8 cellular contexts compared by ENCODE assay signal in the genomic region with DNA sequence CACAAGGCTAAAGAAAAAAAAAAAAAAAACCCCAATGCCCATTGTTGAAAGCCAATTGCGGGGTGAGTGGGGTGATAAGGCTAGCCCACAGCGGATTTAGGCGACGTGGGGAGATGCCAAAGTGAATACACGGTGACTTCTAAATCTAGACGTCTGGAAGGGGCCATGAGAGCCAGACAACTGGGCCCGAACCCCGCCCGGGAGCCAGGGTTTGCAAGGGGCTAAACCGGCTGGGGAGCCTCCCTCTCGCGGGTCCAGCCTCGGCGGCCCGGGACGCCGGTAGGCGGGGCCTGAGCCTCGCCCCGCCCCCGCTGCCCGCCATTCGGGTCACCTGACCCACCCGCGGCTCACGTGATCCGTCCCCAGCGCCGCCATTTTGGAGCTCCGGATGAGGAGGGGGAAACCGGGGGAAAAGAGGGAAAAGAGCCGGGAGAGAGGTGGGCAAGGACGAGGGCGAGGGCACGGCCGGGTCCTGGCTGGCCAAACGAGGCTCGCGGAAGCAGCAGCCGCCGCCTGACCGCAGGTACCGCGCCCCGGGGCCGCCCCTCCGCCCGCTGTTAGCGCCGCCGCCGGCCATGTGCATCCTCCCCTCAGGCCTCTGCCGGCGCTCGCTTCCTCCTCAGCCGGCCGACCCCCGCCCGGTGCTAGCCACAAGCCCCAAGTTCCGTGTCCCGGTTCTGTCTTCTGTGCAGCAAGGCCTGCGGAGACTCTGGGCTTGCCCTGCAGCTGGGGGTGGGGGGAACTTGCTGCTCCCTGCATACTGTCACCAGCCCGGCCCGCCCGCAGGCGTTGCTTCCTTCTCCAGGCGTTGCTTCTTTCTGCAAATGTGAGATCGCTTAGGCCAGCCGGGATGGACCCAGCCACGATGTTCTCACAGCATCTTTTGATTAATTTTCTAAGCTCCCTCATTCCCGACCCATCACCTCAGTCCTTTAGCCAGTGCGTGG. TPM values are rescaled to one million over a fixed set of nuclear protein-coding genes. Genes with fewer than 3 reads are reported as not detected.
DNase-seq lines count a peak whose midpoint lies in the region; ATAC-seq and TF ChIP-seq lines count a peak whose summit lies in the region.

Gene ZNF507, plus strand, starts transcription at position 350 of the 947 bp plus-strand sequence. CDS start 7,221 bp downstream, outside the sequence.

- CTCF ChIA-PET in AG04449 (lab: Yijun Ruan, JAX): interaction anchor here (1.7 to 2.3 kb wide), 3 partner anchors 9 to 12 kb away, joined by 5 to 10 read pairs (median 8); no protein-coding TSS in a partner anchor
- CTCF ChIA-PET in activated B cell treated with CpG ODN at 0.5 μM for 24 hours (lab: Charles Lee): no interaction called here

- ATAC-seq in GM18868 (IDR thresholded peaks at IDR 0.05; ENCODE audit: unreplicated experiment) (peak; percentile 87), HG03097 (IDR thresholded peaks at IDR 0.05; ENCODE audit: low FRiP score, unreplicated experiment) (peak; percentile 83), activated B cell treated with CpG ODN at 0.5 μM for 24 hours (ENCODE audit: low read depth) (peak; percentile 86)

- TF ChIP-seq CTCF in AG04449 (IDR thresholded peaks at IDR 0.05; ENCODE audit: insufficient read depth, low read length, missing control alignments): peak; percentile 19
- TF ChIP-seq CTCF in activated B cell treated with CpG ODN at 0.5 μM for 24 hours (IDR thresholded peaks at IDR 0.05): no peak

- H3K27ac ChIP-seq in caudate nucleus (ENCODE audit: low read depth, low read length): peak within 1 kb of the TSS; percentile 83

- H3K27me3 Mint-ChIP-seq in activated B cell treated with CpG ODN at 0.5 μM for 24 hours: no peaks in the 10 kb centered on the region

- H3K36me3 Mint-ChIP-seq in activated B cell treated with CpG ODN at 0.5 μM for 24 hours (ENCODE audit: low read depth): peaks cover 42% of the 10 kb centered on the region

- intact Hi-C loops in activated B cell treated with CpG ODN at 0.5 μM for 24 hours (cut with micrococcal nuclease): loop anchor here (1.0 to 5.0 kb wide), 4 partner anchors 60 to 627 kb away; partner anchors contain the start of genes CEP89, DPY19L3, FAAP24 and NUDT19

- H3K4me1 Mint-ChIP-seq in activated B cell treated with CpG ODN at 0.5 μM for 24 hours: peaks cover 36% of the 10 kb centered on the region

- peak within 1 kb of the TSS; percentile 98 for H3K4me3 Mint-ChIP-seq in activated B cell treated with CpG ODN at 0.5 μM for 24 hours

- peak within 1 kb of the TSS; percentile 92 for H3K4me3 ChIP-seq in AG04449 (ENCODE audit: low read depth, low read length)

- POLR2A ChIA-PET in AG04449 (lab: Yijun Ruan, JAX): interaction anchor here (1.0 to 1.4 kb wide), 5 partner anchors 9 to 60 kb away, joined by 3 to 7 read pairs (median 4); partner anchors contain the start of gene DPY19L3
- POLR2A ChIA-PET in activated B cell treated with CpG ODN at 0.5 μM for 24 hours (lab: Charles Lee): interaction anchor here (0.5 to 2.7 kb wide), 7 partner anchors 13 to 1851 kb away, joined by 3 to 38 read pairs (median 5); partner anchors contain the start of genes DPY19L3 and NUDT19

- H3K9me3 Mint-ChIP-seq in activated B cell treated with CpG ODN at 0.5 μM for 24 hours: no peaks in the 10 kb centered on the region

- DNase-seq in AG04449 (ENCODE audit: low read depth, low spot score): no peak
- DNase-seq in NCI-H2196 (lab: John Stamatoyannopoulos, UW; ENCODE audit: unreplicated experiment): peak; percentile 88
- DNase-seq in activated B cell treated with CpG ODN at 0.5 μM for 24 hours: peak; percentile 84
- peak in 59 of 61 donors; percentile 21 to 88 (median 73) for DNase-seq in caudate nucleus (lab: John Stamatoyannopoulos, UW)
- DNase-seq in iris pigment epithelial cell (ENCODE audit: low read depth): peak; percentile 68
- peak; percentile 75 to 78 for DNase-seq in stimulated activated CD4-positive, alpha-beta T cell treated with anti-CD3 and anti-CD28 coated beads, Interleukin-12 subunit alpha, Interleukin-12 subunit beta, amount 100 ng/mL, for 24 hours (ENCODE audit: low read depth in 2 of 2)

- H3K27ac Mint-ChIP-seq in activated B cell treated with CpG ODN at 0.5 μM for 24 hours: peak within 1 kb of the TSS; percentile 92

RNA-seq across cellular contexts. Expression of gene ZNF507, which starts in this region (rescaled TPM):
- 35.3 and 38.6 TPM in 2 replicates for total RNA-seq in activated B cell treated with CpG ODN at 0.5 μM for 24 hours
